Comparison of ENCODE assay signal across 8 cellular contexts in genomic region chr2:233974530-233975071, GRCh38.
DNase-seq lines count a peak whose midpoint lies in the region; ATAC-seq and TF ChIP-seq lines count a peak whose summit lies in the region.

No MANE protein-coding gene starts in this region.

- peak; percentile 62 for DNase-seq in activated CD8-positive, alpha-beta memory T cell treated with anti-CD3 and anti-CD28 coated beads, Interleukin-2, amount 50 U/mL, for 48 hours
- DNase-seq in activated CD8-positive, alpha-beta memory T cell treated with anti-CD3 and anti-CD28 coated beads for 24 hours: no peak
- DNase-seq in RWPE1 (ENCODE audit: low spot score) (peak; percentile 80), fibroblast of pulmonary artery (ENCODE audit: low read depth) (peak; percentile 87), GM10266 (ENCODE audit: extremely low spot score) (no peak)
- DNase-seq in stimulated activated CD8-positive, alpha-beta memory T cell treated with anti-CD3 and anti-CD28 coated beads, Interleukin-15, amount 100 ng/mL, for 48 hours (ENCODE audit: low read depth in 2 of 2): peak; percentile 26 to 35
- DNase-seq in activated effector memory CD4-positive, alpha-beta T cell treated with anti-CD3 and anti-CD28 coated beads, Interleukin-2, amount 50 U/mL, for 16 hours: no peak

- ATAC-seq in HG03457 (IDR thresholded peaks at IDR 0.05; ENCODE audit: unreplicated experiment): no peak

- CTCF ChIA-PET in RWPE1 (lab: Yijun Ruan, JAX): interaction anchor here (0.7 to 0.8 kb wide), 3 partner anchors 11 to 523 kb away, joined by 3 to 6 read pairs (median 3); partner anchors contain the start of gene ARL4C

- POLR2A ChIA-PET in RWPE1 (lab: Yijun Ruan, JAX; ENCODE audit: low non-redundant PET): no interaction called here

- no peak overlapping the region for H3K4me3 ChIP-seq in fibroblast of pulmonary artery (replicated peaks; ENCODE audit: low read depth, low read length)

- no peak for TF ChIP-seq CTCF in RWPE1 (conservative IDR thresholded peaks at IDR 0.05; ENCODE audit: low read depth)
- no peak for TF ChIP-seq CTCF in fibroblast of pulmonary artery (IDR thresholded peaks at IDR 0.05; ENCODE audit: low read length, missing control alignments)
- no peak for TF ChIP-seq CTCF in GM10266 (IDR thresholded peaks at IDR 0.05; ENCODE audit: control insufficient read depth, insufficient read depth, low read depth, missing control alignments)

- peak overlapping the region; percentile 84 for H3K27ac ChIP-seq in RWPE1

Comparison
In these comparisons a context has a peak if more than half of its experiments do, and no peak if none do; other contexts are left out.
1. DNase-seq: peak in activated CD8-positive, alpha-beta memory T cell treated with anti-CD3 and anti-CD28 coated beads, Interleukin-2, amount 50 U/mL, for 48 hours (single experiment), RWPE1 (single experiment), fibroblast of pulmonary artery (single experiment) and stimulated activated CD8-positive, alpha-beta memory T cell treated with anti-CD3 and anti-CD28 coated beads, Interleukin-15, amount 100 ng/mL, for 48 hours (2 of 2); none in activated CD8-positive, alpha-beta memory T cell treated with anti-CD3 and anti-CD28 coated beads for 24 hours (single experiment), activated effector memory CD4-positive, alpha-beta T cell treated with anti-CD3 and anti-CD28 coated beads, Interleukin-2, amount 50 U/mL, for 16 hours (single experiment) and GM10266 (single experiment).